In the genomic region with DNA sequence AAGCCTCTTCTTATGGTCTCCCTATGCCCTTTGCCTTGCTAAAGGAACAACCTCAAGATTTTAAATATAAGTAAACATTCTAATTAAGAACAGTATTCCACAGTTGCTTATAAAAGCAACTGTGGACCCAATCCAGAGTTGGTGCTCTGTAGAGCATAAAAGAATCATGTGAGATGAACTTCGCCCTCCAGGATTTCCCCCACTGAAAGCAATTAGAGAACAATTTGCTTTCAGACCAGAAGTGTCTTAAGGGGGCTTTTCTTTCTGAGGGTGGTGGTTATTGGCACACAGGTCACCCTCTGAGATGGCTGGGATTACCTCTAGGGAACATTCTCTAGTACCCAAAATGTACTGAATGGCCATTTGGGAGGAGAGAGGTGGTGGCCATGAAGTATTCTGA, we compare ENCODE assay signal across 13 cellular contexts.
"Had no signal": no experiment of that assay in that cellular context is flagged by ENCODE, and none has a peak within 500 bp of the region (broad histone marks: within the 10 kb centered on the region; RNA-seq: fewer than 3 reads in every experiment).

No MANE protein-coding gene starts in this region.

- H3K27ac Mint-ChIP-seq: activated T-cell treated with anti-CD3 and anti-CD28 coated beads, Interleukin-2, amount 50 U/mL, for 24 hours; type B pancreatic cell had no signal

- H3K36me3 Mint-ChIP-seq: immature natural killer cell, type B pancreatic cell had no signal

- H3K9me3 Mint-ChIP-seq: activated T-cell treated with anti-CD3 and anti-CD28 coated beads, Interleukin-2, amount 50 U/mL, for 24 hours; immature natural killer cell; type B pancreatic cell had no signal

- H3K4me3 Mint-ChIP-seq: activated T-cell treated with anti-CD3 and anti-CD28 coated beads, Interleukin-2, amount 50 U/mL, for 24 hours; immature natural killer cell; type B pancreatic cell had no signal

- ATAC-seq: foreskin keratinocyte, lower lobe of right lung had no signal

- DNase-seq: activated CD4-positive, CD25-positive, alpha-beta regulatory T cell treated with anti-CD3 and anti-CD28 coated beads, Interleukin-2, amount 50 U/mL, for 72 hours; activated gamma-delta T cell treated with Interleukin-2 at 50 U/mL for 16 hours; activated T-cell treated with anti-CD3 and anti-CD28 coated beads, Interleukin-2, amount 50 U/mL, for 24 hours; cerebellar nuclear complex; effector CD8-positive, alpha-beta T cell; foreskin keratinocyte; immature natural killer cell; lower lobe of right lung; midbrain; stimulated activated CD4-positive, alpha-beta T cell treated with anti-CD3 and anti-CD28 coated beads, Interleukin-1b, Interleukin-23, amount 100 ng/mL, for 48 hours; substantia nigra; T-helper 9 cell had no signal

- H3K27me3 Mint-ChIP-seq: activated T-cell treated with anti-CD3 and anti-CD28 coated beads, Interleukin-2, amount 50 U/mL, for 24 hours; type B pancreatic cell had no signal
